Comparison of ENCODE assay signal across 8 cellular contexts in genomic region chrX:132615396-132616131, GRCh38.
DNase-seq lines count a peak whose midpoint lies in the region; ATAC-seq, FAIRE-seq and TF ChIP-seq lines count a peak whose summit lies in the region.

No MANE protein-coding gene starts in this region.

- no peak for FAIRE-seq in pancreas (lab: Jason Lieb, UNC)

- ATAC-seq in GM18498 (IDR thresholded peaks at IDR 0.05; ENCODE audit: unreplicated experiment): peak; percentile 57
- peak; percentile 53 to 86 (median 80) for ATAC-seq in pancreas
- ATAC-seq in GM19328 (IDR thresholded peaks at IDR 0.05; ENCODE audit: unreplicated experiment): no peak

- H3K27me3 ChIP-seq in pancreas: peaks cover 0 to 6% (median 0%) of the 10 kb centered on the region in 4 donors

- TF ChIP-seq CTCF in NB4 (IDR thresholded peaks at IDR 0.05; ENCODE audit: low read depth, low read length): peak; percentile 45
- TF ChIP-seq CTCF in pancreas (IDR thresholded peaks at IDR 0.05): peak; percentile 26 to 37 (median 27)

- intact Hi-C loops in pancreas (cut with DNase I): loop anchor here in 2 of 3 donors (10.0 kb wide), 2 partner anchors 321 to 771 kb away; no protein-coding TSS in a partner anchor

- H3K36me3 ChIP-seq in pancreas: no peaks in the 10 kb centered on the region

- no peak overlapping the region for H3K27ac ChIP-seq in pancreas

- no peaks in the 10 kb centered on the region for H3K4me1 ChIP-seq in pancreas

- DNase-seq in AG20443 (ENCODE audit: low spot score) (peak; percentile 34), NB4 (ENCODE audit: low read depth) (peak; percentile 63), erythroblast (lab: John Stamatoyannopoulos, UW) (peak; percentile 85 to 88), pancreas (peak in 5 of 6 donors; percentile 31 to 58 (median 41)), hepatic stellate cell (ENCODE audit: low spot score) (no peak)
- DNase-seq in activated CD4-positive, alpha-beta T cell treated with anti-CD3 and anti-CD28 coated beads, Interleukin-2, amount 50 U/mL, for 48 hours: peak; percentile 23 to 49

- TF ChIP-seq POLR2A in NB4 (IDR thresholded peaks at IDR 0.05; ENCODE audit: extremely low read depth, insufficient read length) (no peak), erythroblast (IDR thresholded peaks at IDR 0.05; ENCODE audit: low read length) (no peak)

- H3K4me3 ChIP-seq in NB4 (ENCODE audit: low read depth, low read length) (no peak overlapping the region), pancreas (no peak overlapping the region)

- 15 to 22% methylated on average over 4 of the region's 4 CpGs for WGBS in pancreas, 2 donors

- H3K9me3 ChIP-seq in pancreas: no peaks in the 10 kb centered on the region
